Comparison of ENCODE assay signal across 1 cellular context in the genomic region with DNA sequence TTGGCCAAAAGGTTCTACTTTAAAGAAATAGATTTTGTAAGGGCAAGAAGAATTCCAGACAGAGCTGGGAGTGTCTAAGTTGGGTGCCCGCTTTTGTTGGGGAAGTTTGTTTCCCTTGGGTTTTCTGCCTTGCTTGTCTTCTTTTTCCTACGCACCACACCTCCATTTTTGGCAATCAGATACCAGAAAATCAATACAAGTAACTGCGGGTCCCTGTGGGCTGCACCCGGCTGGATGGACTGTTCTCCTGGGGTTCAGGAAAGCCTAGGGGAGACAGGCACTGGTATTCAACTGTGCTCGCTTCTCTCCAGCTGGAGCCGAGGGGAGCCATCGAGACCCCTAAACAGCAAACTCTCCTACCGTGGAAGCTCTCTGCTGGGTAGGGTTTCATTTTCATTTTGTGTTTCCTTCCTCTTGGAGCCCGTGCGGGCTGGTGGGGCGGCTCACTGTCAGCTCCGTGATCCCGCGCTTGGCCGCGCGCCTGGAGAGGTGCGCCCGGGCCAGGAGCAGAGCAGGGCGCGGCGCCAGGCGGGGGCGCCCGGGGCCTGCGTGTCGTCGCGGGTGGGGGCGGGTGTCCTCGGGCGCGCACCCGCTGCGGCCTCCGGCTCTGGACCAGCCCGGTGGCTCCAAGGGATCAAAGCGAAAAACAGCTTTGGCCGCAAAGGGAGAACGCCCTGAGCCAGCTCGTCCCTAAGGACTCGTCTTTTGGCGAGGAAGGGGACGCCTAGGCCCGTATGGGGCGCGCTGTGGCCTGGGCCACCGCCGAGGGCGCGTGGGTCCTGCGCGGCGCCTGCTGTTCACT.
TF ChIP-seq lines count a peak whose summit lies in the region.

No MANE protein-coding gene starts in this region.

TF ChIP-seq in HepG2, 621 proteins besides CTCF, POLR2A, EP300 and RAD21 (continued from another document):
- TF ChIP-seq SUZ12 (IDR thresholded peaks at IDR 0.05; ENCODE audit: low read depth, low read length) (no peak), ZNF670 (CRISPR knock-in tag; IDR thresholded peaks at IDR 0.05; ENCODE audit: borderline replicate concordance) (no peak), HDAC6 (IDR thresholded peaks at IDR 0.05; ENCODE audit: low read depth, low read length) (peak; percentile 86; the same call in 1 of the 2 replicates), RXRA (CRISPR knock-in tag; IDR thresholded peaks at IDR 0.05) (no peak), ZNF468 (CRISPR knock-in tag; IDR thresholded peaks at IDR 0.05) (no peak), ZNF274 (CRISPR knock-in tag; IDR thresholded peaks at IDR 0.05) (no peak)
- TF ChIP-seq, protein P1, sequence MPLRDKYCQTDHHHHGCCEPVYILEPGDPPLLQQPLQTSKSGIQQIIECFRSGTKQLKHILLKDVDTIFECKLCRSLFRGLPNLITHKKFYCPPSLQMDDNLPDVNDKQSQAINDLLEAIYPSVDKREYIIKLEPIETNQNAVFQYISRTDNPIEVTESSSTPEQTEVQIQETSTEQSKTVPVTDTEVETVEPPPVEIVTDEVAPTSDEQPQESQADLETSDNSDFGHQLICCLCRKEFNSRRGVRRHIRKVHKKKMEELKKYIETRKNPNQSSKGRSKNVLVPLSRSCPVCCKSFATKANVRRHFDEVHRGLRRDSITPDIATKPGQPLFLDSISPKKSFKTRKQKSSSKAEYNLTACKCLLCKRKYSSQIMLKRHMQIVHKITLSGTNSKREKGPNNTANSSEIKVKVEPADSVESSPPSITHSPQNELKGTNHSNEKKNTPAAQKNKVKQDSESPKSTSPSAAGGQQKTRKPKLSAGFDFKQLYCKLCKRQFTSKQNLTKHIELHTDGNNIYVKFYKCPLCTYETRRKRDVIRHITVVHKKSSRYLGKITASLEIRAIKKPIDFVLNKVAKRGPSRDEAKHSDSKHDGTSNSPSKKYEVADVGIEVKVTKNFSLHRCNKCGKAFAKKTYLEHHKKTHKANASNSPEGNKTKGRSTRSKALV (CRISPR knock-in tag; IDR thresholded peaks at IDR 0.05): peak; percentile 92
- TF ChIP-seq, protein P2, sequence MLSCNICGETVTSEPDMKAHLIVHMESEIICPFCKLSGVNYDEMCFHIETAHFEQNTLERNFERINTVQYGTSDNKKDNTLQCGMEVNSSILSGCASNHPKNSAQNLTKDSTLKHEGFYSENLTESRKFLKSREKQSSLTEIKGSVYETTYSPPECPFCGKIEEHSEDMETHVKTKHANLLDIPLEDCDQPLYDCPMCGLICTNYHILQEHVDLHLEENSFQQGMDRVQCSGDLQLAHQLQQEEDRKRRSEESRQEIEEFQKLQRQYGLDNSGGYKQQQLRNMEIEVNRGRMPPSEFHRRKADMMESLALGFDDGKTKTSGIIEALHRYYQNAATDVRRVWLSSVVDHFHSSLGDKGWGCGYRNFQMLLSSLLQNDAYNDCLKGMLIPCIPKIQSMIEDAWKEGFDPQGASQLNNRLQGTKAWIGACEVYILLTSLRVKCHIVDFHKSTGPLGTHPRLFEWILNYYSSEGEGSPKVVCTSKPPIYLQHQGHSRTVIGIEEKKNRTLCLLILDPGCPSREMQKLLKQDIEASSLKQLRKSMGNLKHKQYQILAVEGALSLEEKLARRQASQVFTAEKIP (CRISPR knock-in tag; IDR thresholded peaks at IDR 0.05; ENCODE audit: borderline replicate concordance): no peak
- TF ChIP-seq, protein P3, sequence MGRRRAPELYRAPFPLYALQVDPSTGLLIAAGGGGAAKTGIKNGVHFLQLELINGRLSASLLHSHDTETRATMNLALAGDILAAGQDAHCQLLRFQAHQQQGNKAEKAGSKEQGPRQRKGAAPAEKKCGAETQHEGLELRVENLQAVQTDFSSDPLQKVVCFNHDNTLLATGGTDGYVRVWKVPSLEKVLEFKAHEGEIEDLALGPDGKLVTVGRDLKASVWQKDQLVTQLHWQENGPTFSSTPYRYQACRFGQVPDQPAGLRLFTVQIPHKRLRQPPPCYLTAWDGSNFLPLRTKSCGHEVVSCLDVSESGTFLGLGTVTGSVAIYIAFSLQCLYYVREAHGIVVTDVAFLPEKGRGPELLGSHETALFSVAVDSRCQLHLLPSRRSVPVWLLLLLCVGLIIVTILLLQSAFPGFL (CRISPR knock-in tag; IDR thresholded peaks at IDR 0.05): no peak
